ENCODE assay signal across 18 cellular contexts in the genomic region with DNA sequence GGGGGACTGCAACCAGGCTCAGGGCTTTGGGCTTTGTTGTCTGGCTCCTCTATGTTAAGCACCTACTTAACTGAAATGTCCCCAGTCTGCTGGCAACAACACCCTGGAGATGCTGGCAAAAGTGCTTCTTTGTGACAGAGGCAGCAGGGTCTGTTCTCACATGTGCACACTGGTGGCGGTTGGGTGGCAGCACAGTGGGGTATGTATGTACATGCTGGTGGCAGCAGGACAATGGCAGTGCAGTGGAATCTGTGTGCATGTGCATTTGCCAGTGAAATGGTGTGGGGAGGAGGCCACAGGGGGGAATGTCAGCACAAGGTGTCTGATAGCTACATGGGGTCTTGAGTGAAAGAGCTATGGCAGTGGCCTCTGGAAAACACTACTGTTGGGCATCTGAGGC.
A peak's percentile ranks its signal among the peaks of the same experiment; 100 is the strongest.
DNase-seq lines count a peak whose midpoint lies in the region; ATAC-seq and TF ChIP-seq lines count a peak whose summit lies in the region.
"Had no signal": no experiment of that assay in that cellular context is flagged by ENCODE, and none has a peak within 500 bp of the region (broad histone marks: within the 10 kb centered on the region; RNA-seq: fewer than 3 reads in every experiment).

No MANE protein-coding gene starts in this region.

- 97 to 100% (median 100%) methylated on average over 1 of the region's 1 CpG for WGBS in spleen, 5 donors

- H3K27ac ChIP-seq in lower lobe of right lung (no peak overlapping the region), spleen (no peak overlapping the region)
- H3K27ac ChIP-seq: 22Rv1, BLaER1, C4-2B had no signal

- no peaks in the 10 kb centered on the region for H3K27me3 ChIP-seq in lower lobe of right lung (ENCODE audit: low read depth)
- no peaks in the 10 kb centered on the region for H3K27me3 ChIP-seq in spleen (replicated peaks in 1 of 7)
- H3K27me3 ChIP-seq: BLaER1 had no signal

- TF ChIP-seq POLR2A in spleen (IDR thresholded peaks at IDR 0.05): no peak

- peak; percentile 6 for DNase-seq in NCI-H146 (lab: John Stamatoyannopoulos, UW)
- DNase-seq in NCI-H146 treated with DMSO at 0.1 percent for 48 hours (lab: John Stamatoyannopoulos, UW; ENCODE audit: unreplicated experiment): no peak
- DNase-seq in lower lobe of right lung: peak; percentile 16
- DNase-seq in spleen: peak; percentile 67
- no peak for DNase-seq in SIG-M5 treated with dmso at 0.1 percent for 504 hours (lab: John Stamatoyannopoulos, UW; ENCODE audit: unreplicated experiment)
- DNase-seq in H4 (ENCODE audit: low spot score): no peak
- DNase-seq: Caco-2; CD4-positive, CD25-positive, alpha-beta regulatory T cell; CD8-positive, alpha-beta T cell; DMS153; DND-41; HFFc6 had no signal

- no peak for ATAC-seq in lower lobe of right lung
- ATAC-seq in HG02588 (IDR thresholded peaks at IDR 0.05; ENCODE audit: unreplicated experiment): no peak
- ATAC-seq: CD8-positive, alpha-beta T cell; GM23338 had no signal

- H3K4me3 ChIP-seq in lower lobe of right lung (no peak overlapping the region), spleen (no peak overlapping the region)
- H3K4me3 ChIP-seq: BLaER1, GM23338, HAP-1 had no signal

- intact Hi-C loops in lower lobe of right lung (cut with DNase I) (no loop called here), spleen (cut with DNase I; ENCODE audit: low total_unique reads) (no loop called here)

- no peak for TF ChIP-seq CTCF in lower lobe of right lung (IDR thresholded peaks at IDR 0.05)
- TF ChIP-seq CTCF in spleen (IDR thresholded peaks at IDR 0.05 in 8 of 11, conservative IDR thresholded peaks at IDR 0.05 in 3 of 11): no peak

- H3K9me3 ChIP-seq in lower lobe of right lung (no peaks in the 10 kb centered on the region), spleen (peaks cover 0 to 6% (median 0%) of the 10 kb centered on the region in 8 donors)
- H3K9me3 ChIP-seq: BLaER1, Caco-2, HAP-1 had no signal

- H3K4me1 ChIP-seq in lower lobe of right lung (no peaks in the 10 kb centered on the region), spleen (no peaks in the 10 kb centered on the region)
- H3K4me1 ChIP-seq: BLaER1, Caco-2, HAP-1 had no signal

- H3K36me3 ChIP-seq in lower lobe of right lung: no peaks in the 10 kb centered on the region
- no peaks in the 10 kb centered on the region for H3K36me3 ChIP-seq in spleen
- H3K36me3 ChIP-seq: BLaER1, HAP-1 had no signal

Comparison
In these comparisons a context has a peak if more than half of its experiments do, and no peak if none do; other contexts are left out.
1. DNase-seq: peak in NCI-H146 (single experiment), lower lobe of right lung (single experiment) and spleen (single experiment); none in NCI-H146 treated with DMSO at 0.1 percent for 48 hours (single experiment), SIG-M5 treated with dmso at 0.1 percent for 504 hours (single experiment) and H4 (single experiment).